Comparison of ENCODE assay signal across 18 cellular contexts in genomic region chr18:48208432-48208948, GRCh38.
"Had no signal": no experiment of that assay in that cellular context is flagged by ENCODE, and none has a peak within 500 bp of the region (broad histone marks: within the 10 kb centered on the region; RNA-seq: fewer than 3 reads in every experiment).

No MANE protein-coding gene starts in this region.

- H3K27ac ChIP-seq: adrenal gland, colonic mucosa, foreskin keratinocyte, lower lobe of right lung, parathyroid adenoma, tibial artery, vagina had no signal

- H3K36me3 ChIP-seq: adrenal gland, colonic mucosa, lower lobe of right lung, tibial artery, vagina had no signal

- DNase-seq: activated CD4-positive, alpha-beta T cell treated with anti-CD3 and anti-CD28 coated beads, Interleukin-2, amount 50 U/mL, for 4 hours; activated CD4-positive, CD25-positive, alpha-beta regulatory T cell treated with anti-CD3 and anti-CD28 coated beads, Interleukin-2, amount 50 U/mL, for 72 hours; activated naive CD4-positive, alpha-beta T cell treated with anti-CD3 and anti-CD28 coated beads, Interleukin-2, amount 50 U/mL, for 16 hours; activated T-cell treated with anti-CD3 and anti-CD28 coated beads, Interleukin-2, amount 50 U/mL, for 1 hour; adrenal gland; caudate nucleus; colonic mucosa; effector CD4-positive, alpha-beta T cell; foreskin keratinocyte; immature natural killer cell; lower lobe of right lung; midbrain; naive B cell; retina; tibial artery had no signal

- H3K27me3 ChIP-seq: adrenal gland, colonic mucosa, tibial artery, vagina had no signal

- H3K9me3 ChIP-seq: adrenal gland, colonic mucosa, lower lobe of right lung, vagina had no signal

- FAIRE-seq: endothelial cell of umbilical vein had no signal

- ATAC-seq: foreskin keratinocyte, lower lobe of right lung had no signal

- H3K4me1 ChIP-seq: adrenal gland, colonic mucosa, lower lobe of right lung, parathyroid adenoma, tibial artery, vagina had no signal

- H3K4me3 ChIP-seq: adrenal gland, colonic mucosa, lower lobe of right lung, tibial artery, vagina had no signal
